In the genomic region with DNA sequence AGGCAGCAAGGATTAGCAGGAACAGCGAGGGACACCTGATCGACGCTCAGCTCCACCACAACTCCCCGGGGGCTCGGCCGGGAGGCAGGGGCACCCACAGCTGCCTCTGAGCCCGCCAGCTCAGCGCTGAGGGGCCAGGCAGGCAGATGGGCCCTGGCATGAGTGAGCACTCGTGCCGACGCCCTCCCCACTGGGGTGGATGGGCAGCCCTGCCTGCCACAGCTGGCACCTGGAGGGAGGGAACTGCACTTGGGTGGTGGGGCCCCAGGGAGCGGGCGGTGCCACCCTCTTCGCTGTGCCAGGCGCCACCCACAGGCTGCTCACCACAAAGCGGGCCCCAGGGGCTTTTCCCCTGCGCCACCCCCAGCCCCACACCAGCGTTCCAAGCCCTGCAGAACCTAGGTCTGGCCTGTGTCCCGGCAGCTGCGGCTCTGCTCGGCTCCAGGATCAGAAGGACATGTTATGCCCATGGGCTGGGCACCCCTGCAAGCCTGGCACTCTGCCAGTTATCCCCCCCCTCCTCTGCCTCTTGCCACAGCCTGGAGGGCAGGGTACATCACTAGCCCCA, we compare ENCODE assay signal across 18 cellular contexts. TPM values are rescaled to one million over a fixed set of nuclear protein-coding genes. Genes with fewer than 3 reads are reported as not detected.
DNase-seq lines count a peak whose midpoint lies in the region; ATAC-seq and TF ChIP-seq lines count a peak whose summit lies in the region.
"Had no signal": no experiment of that assay in that cellular context is flagged by ENCODE, and none has a peak within 500 bp of the region (broad histone marks: within the 10 kb centered on the region; RNA-seq: fewer than 3 reads in every experiment).

No MANE protein-coding gene starts in this region.

- no peaks in the 10 kb centered on the region for H3K4me1 Mint-ChIP-seq in chondrocyte (ENCODE audit: low read depth)
- H3K4me1 Mint-ChIP-seq in CD8-positive, alpha-beta T cell (ENCODE audit: low read depth) = no peaks in the 10 kb centered on the region
- H3K4me1 Mint-ChIP-seq: activated CD4-positive, alpha-beta T cell treated with anti-CD3 and anti-CD28 coated beads, Interleukin-2, amount 10 ng/mL, durations not matched to agents 7 days and 5 days; activated naive CD4-positive, alpha-beta T cell treated with anti-CD3 and anti-CD28 coated beads, Interleukin-2, amount 50 U/mL, for 24 hours had no signal

- H3K9me3 ChIP-seq in BLaER1 (no peaks in the 10 kb centered on the region), HEK293 (ENCODE audit: control insufficient read depth, insufficient read depth, low read depth, low read length) (no peaks in the 10 kb centered on the region), esophagus muscularis mucosa (no peaks in the 10 kb centered on the region), right atrium auricular region (no peaks in the 10 kb centered on the region)
- H3K9me3 ChIP-seq in CD8-positive, alpha-beta T cell (ENCODE audit: low read length) = no peaks in the 10 kb centered on the region

- peaks cover 2% of the 10 kb centered on the region for H3K36me3 Mint-ChIP-seq in chondrocyte (ENCODE audit: low read depth)
- H3K36me3 Mint-ChIP-seq in CD8-positive, alpha-beta T cell = no peaks in the 10 kb centered on the region
- H3K36me3 Mint-ChIP-seq: activated naive CD4-positive, alpha-beta T cell treated with anti-CD3 and anti-CD28 coated beads, Interleukin-2, amount 50 U/mL, for 24 hours; brain had no signal

- H3K9ac ChIP-seq in BLaER1 = no peak overlapping the region
- H3K9ac ChIP-seq: neural progenitor cell had no signal

- no peaks in the 10 kb centered on the region for H3K9me3 Mint-ChIP-seq in chondrocyte (ENCODE audit: low read depth)
- H3K9me3 Mint-ChIP-seq in CD8-positive, alpha-beta T cell = no peaks in the 10 kb centered on the region
- H3K9me3 Mint-ChIP-seq: activated CD4-positive, alpha-beta T cell treated with anti-CD3 and anti-CD28 coated beads, Interleukin-2, amount 10 ng/mL, durations not matched to agents 7 days and 5 days; activated naive CD4-positive, alpha-beta T cell treated with anti-CD3 and anti-CD28 coated beads, Interleukin-2, amount 50 U/mL, for 24 hours; brain; neural progenitor cell had no signal

- no peak for ATAC-seq in HG03565 (IDR thresholded peaks at IDR 0.05; ENCODE audit: unreplicated experiment)
- no peak for ATAC-seq in CD8-positive, alpha-beta T cell

- no peak overlapping the region for H3K4me3 Mint-ChIP-seq in chondrocyte (ENCODE audit: unreplicated experiment)
- H3K4me3 Mint-ChIP-seq in CD8-positive, alpha-beta T cell = no peak overlapping the region
- H3K4me3 Mint-ChIP-seq: activated CD4-positive, alpha-beta T cell treated with anti-CD3 and anti-CD28 coated beads, Interleukin-2, amount 10 ng/mL, durations not matched to agents 7 days and 5 days; activated naive CD4-positive, alpha-beta T cell treated with anti-CD3 and anti-CD28 coated beads, Interleukin-2, amount 50 U/mL, for 24 hours; brain; neural progenitor cell had no signal

- peaks cover 9% of the 10 kb centered on the region for H3K27me3 Mint-ChIP-seq in chondrocyte (ENCODE audit: low read depth)
- peaks cover 9% of the 10 kb centered on the region for H3K27me3 Mint-ChIP-seq in CD8-positive, alpha-beta T cell (ENCODE audit: low read depth)
- H3K27me3 Mint-ChIP-seq: activated naive CD4-positive, alpha-beta T cell treated with anti-CD3 and anti-CD28 coated beads, Interleukin-2, amount 50 U/mL, for 24 hours had no signal

- peaks cover 66% of the 10 kb centered on the region for H4K20me1 ChIP-seq in BLaER1

- H3K27me3 ChIP-seq in BLaER1 (peaks cover 23% of the 10 kb centered on the region), esophagus muscularis mucosa (peaks cover 0 to 21% (median 0%) of the 10 kb centered on the region in 4 donors), right atrium auricular region (no peaks in the 10 kb centered on the region)
- H3K27me3 ChIP-seq in CD8-positive, alpha-beta T cell (ENCODE audit: insufficient read depth, low read length) = no peaks in the 10 kb centered on the region
- H3K27me3 ChIP-seq: neural progenitor cell had no signal

- intact Hi-C loops in esophagus muscularis mucosa (cut with DNase I) = no loop called here
- intact Hi-C loops in CD8-positive, alpha-beta T cell (cut with DNase I, micrococcal nuclease) = no loop called here

- no peak for TF ChIP-seq POLR2A in esophagus muscularis mucosa (IDR thresholded peaks at IDR 0.05; ENCODE audit: low read depth)

- H3K27ac ChIP-seq in BLaER1 = peak overlapping the region; percentile 1; the same call in 1 of the 2 replicates
- H3K27ac ChIP-seq in HEK293 (ENCODE audit: extremely low read depth, low read depth, low read length) = no peak overlapping the region
- no peak overlapping the region for H3K27ac ChIP-seq in esophagus muscularis mucosa (replicated peaks in 1 of 4)
- H3K27ac ChIP-seq in CD8-positive, alpha-beta T cell (ENCODE audit: low read depth, low read length) = no peak overlapping the region
- no peak overlapping the region for H3K27ac ChIP-seq in right atrium auricular region
- H3K27ac ChIP-seq: neural progenitor cell had no signal

- POLR2A ChIA-PET in HEK293 (lab: Yijun Ruan, JAX) = no interaction called here
- POLR2A ChIA-PET in CD8-positive, alpha-beta T cell (lab: Charles Lee) = no interaction called here

- no peak overlapping the region for H3K27ac Mint-ChIP-seq in chondrocyte (ENCODE audit: unreplicated experiment)
- no peak overlapping the region for H3K27ac Mint-ChIP-seq in CD8-positive, alpha-beta T cell
- H3K27ac Mint-ChIP-seq: activated CD4-positive, alpha-beta T cell treated with anti-CD3 and anti-CD28 coated beads, Interleukin-2, amount 10 ng/mL, durations not matched to agents 7 days and 5 days; activated naive CD4-positive, alpha-beta T cell treated with anti-CD3 and anti-CD28 coated beads, Interleukin-2, amount 50 U/mL, for 24 hours had no signal

- TF ChIP-seq EP300 in esophagus muscularis mucosa (IDR thresholded peaks at IDR 0.05) = no peak

- H3K4me1 ChIP-seq in BLaER1 = peaks cover 62% of the 10 kb centered on the region
- H3K4me1 ChIP-seq in HEK293 (ENCODE audit: control insufficient read depth, insufficient read depth, low read length) = no peaks in the 10 kb centered on the region
- no peaks in the 10 kb centered on the region for H3K4me1 ChIP-seq in esophagus muscularis mucosa
- H3K4me1 ChIP-seq in CD8-positive, alpha-beta T cell (ENCODE audit: insufficient read depth, low read length) = no peaks in the 10 kb centered on the region
- no peaks in the 10 kb centered on the region for H3K4me1 ChIP-seq in right atrium auricular region

- H3K4me2 ChIP-seq in BLaER1 = peak overlapping the region; percentile 79
- H3K4me2 ChIP-seq: neural progenitor cell had no signal

- peak overlapping the region; percentile 11; the same call in 1 of the 2 replicates for H3K4me3 ChIP-seq in BLaER1
- H3K4me3 ChIP-seq in HEK293 (ENCODE audit: low read depth, low read length) = no peak overlapping the region
- no peak overlapping the region for H3K4me3 ChIP-seq in esophagus muscularis mucosa
- no peak overlapping the region for H3K4me3 ChIP-seq in CD8-positive, alpha-beta T cell (ENCODE audit: low read depth, low read length)
- no peak overlapping the region for H3K4me3 ChIP-seq in right atrium auricular region
- H3K4me3 ChIP-seq: neural progenitor cell had no signal

- TF ChIP-seq CTCF in HEK293 (tag by site-specific recombination; IDR thresholded peaks at IDR 0.05) (no peak), chondrocyte (IDR thresholded peaks at IDR 0.05) (peak; percentile 13), esophagus muscularis mucosa (IDR thresholded peaks at IDR 0.05) (no peak), right atrium auricular region (IDR thresholded peaks at IDR 0.05) (no peak)
- TF ChIP-seq CTCF in CD8-positive, alpha-beta T cell (IDR thresholded peaks at IDR 0.05) = no peak

- CTCF ChIA-PET in HEK293 (lab: Yijun Ruan, JAX) = interaction anchor here (1.7 kb wide), 1 partner anchor 84 kb away, joined by 14 read pairs; no protein-coding TSS in a partner anchor
- CTCF ChIA-PET in CD8-positive, alpha-beta T cell (lab: Charles Lee) = no interaction called here

- WGBS in esophagus muscularis mucosa = no CpG with 5 or more reads among the region's 21 CpGs

- peak; percentile 83 for DNase-seq in NCI-H345 (lab: John Stamatoyannopoulos, UW)
- DNase-seq in chondrocyte (ENCODE audit: low spot score) = no peak
- DNase-seq in esophagus muscularis mucosa (ENCODE audit: extremely low spot score) = no peak
- no peak for DNase-seq in CD8-positive, alpha-beta T cell
- DNase-seq in right atrium auricular region (ENCODE audit: low spot score) = no peak
- DNase-seq: activated CD4-positive, alpha-beta T cell treated with anti-CD3 and anti-CD28 coated beads, Interleukin-2, amount 10 ng/mL, durations not matched to agents 7 days and 5 days; dermis blood vessel endothelial cell; erythroblast; GOT3; NCI-H526 treated with DMSO at 0.1 percent for 48 hours; SIG-M5; T1000 had no signal

- H3K36me3 ChIP-seq in BLaER1 (no peaks in the 10 kb centered on the region), HEK293 (ENCODE audit: control insufficient read depth in 2 of 2, insufficient read depth in 1 of 2, low read length in 2 of 2) (no peaks in the 10 kb centered on the region), esophagus muscularis mucosa (no peaks in the 10 kb centered on the region), right atrium auricular region (no peaks in the 10 kb centered on the region)
- H3K36me3 ChIP-seq in CD8-positive, alpha-beta T cell (ENCODE audit: insufficient read depth, low read length) = no peaks in the 10 kb centered on the region
- H3K36me3 ChIP-seq: neural progenitor cell had no signal

TF ChIP-seq in HEK293, 187 proteins besides CTCF, POLR2A, EP300 and RAD21 (continues in another document):
- TF ChIP-seq GLIS2 (tag by site-specific recombination; IDR thresholded peaks at IDR 0.05) = 0 out of 2 replicates have a peak, but pooled peaks have one; percentile 1
- peak; percentile 33; the same call in 1 of the 2 replicates for TF ChIP-seq KLF1 (tag by site-specific recombination; IDR thresholded peaks at IDR 0.05)
- TF ChIP-seq, protein P1, sequence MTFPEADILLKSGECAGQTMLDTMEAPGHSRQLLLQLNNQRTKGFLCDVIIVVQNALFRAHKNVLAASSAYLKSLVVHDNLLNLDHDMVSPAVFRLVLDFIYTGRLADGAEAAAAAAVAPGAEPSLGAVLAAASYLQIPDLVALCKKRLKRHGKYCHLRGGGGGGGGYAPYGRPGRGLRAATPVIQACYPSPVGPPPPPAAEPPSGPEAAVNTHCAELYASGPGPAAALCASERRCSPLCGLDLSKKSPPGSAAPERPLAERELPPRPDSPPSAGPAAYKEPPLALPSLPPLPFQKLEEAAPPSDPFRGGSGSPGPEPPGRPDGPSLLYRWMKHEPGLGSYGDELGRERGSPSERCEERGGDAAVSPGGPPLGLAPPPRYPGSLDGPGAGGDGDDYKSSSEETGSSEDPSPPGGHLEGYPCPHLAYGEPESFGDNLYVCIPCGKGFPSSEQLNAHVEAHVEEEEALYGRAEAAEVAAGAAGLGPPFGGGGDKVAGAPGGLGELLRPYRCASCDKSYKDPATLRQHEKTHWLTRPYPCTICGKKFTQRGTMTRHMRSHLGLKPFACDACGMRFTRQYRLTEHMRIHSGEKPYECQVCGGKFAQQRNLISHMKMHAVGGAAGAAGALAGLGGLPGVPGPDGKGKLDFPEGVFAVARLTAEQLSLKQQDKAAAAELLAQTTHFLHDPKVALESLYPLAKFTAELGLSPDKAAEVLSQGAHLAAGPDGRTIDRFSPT (tag by site-specific recombination; IDR thresholded peaks at IDR 0.05) = peak; percentile 57

RNA-seq across cellular contexts. Expression of gene WNT7B, which starts 28.8 kb away (rescaled TPM):
- 0.15 to 1.1 TPM (median 0.18 TPM) in 3 replicates for total RNA-seq in chondrocyte
- total RNA-seq in esophagus muscularis mucosa = not detected
- total RNA-seq in CD8-positive, alpha-beta T cell = not detected
- total RNA-seq in right atrium auricular region = under 1 TPM in 1 of 2 donors, not detected in 1; 0.19 TPM
- total RNA-seq: activated CD4-positive, alpha-beta T cell treated with anti-CD3 and anti-CD28 coated beads, Interleukin-2, amount 10 ng/mL, durations not matched to agents 7 days and 5 days; dermis blood vessel endothelial cell had no signal
